1 cellular context compared by ENCODE assay signal in genomic region chr1:26169669-26170471, GRCh38.
TF ChIP-seq lines count a peak whose summit lies in the region.

ZNF593 (plus strand) TSS chr1:26169908; CDS start chr1:26169984, 76 bp downstream.

TF ChIP-seq in HepG2, 621 proteins besides CTCF, POLR2A, EP300 and RAD21 (continued from another document and continues in another):
- TF ChIP-seq, protein P1, sequence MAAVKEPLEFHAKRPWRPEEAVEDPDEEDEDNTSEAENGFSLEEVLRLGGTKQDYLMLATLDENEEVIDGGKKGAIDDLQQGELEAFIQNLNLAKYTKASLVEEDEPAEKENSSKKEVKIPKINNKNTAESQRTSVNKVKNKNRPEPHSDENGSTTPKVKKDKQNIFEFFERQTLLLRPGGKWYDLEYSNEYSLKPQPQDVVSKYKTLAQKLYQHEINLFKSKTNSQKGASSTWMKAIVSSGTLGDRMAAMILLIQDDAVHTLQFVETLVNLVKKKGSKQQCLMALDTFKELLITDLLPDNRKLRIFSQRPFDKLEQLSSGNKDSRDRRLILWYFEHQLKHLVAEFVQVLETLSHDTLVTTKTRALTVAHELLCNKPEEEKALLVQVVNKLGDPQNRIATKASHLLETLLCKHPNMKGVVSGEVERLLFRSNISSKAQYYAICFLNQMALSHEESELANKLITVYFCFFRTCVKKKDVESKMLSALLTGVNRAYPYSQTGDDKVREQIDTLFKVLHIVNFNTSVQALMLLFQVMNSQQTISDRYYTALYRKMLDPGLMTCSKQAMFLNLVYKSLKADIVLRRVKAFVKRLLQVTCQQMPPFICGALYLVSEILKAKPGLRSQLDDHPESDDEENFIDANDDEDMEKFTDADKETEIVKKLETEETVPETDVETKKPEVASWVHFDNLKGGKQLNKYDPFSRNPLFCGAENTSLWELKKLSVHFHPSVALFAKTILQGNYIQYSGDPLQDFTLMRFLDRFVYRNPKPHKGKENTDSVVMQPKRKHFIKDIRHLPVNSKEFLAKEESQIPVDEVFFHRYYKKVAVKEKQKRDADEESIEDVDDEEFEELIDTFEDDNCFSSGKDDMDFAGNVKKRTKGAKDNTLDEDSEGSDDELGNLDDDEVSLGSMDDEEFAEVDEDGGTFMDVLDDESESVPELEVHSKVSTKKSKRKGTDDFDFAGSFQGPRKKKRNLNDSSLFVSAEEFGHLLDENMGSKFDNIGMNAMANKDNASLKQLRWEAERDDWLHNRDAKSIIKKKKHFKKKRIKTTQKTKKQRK (IDR thresholded peaks at IDR 0.05; ENCODE audit: low read length) = no peak
- TF ChIP-seq ZNF275 (CRISPR knock-in tag; IDR thresholded peaks at IDR 0.05; ENCODE audit: borderline replicate concordance) (peak; percentile 99), TOE1 (CRISPR knock-in tag; IDR thresholded peaks at IDR 0.05) (no peak), BHLHE40 (IDR thresholded peaks at IDR 0.05; ENCODE audit: low read length) (peak; percentile 74), SOX13 (IDR thresholded peaks at IDR 0.05) (no peak), SOX13 (CRISPR knock-in tag; conservative IDR thresholded peaks at IDR 0.05 in 1 of 2, IDR thresholded peaks at IDR 0.05 in 1 of 2) (peak in 1 of 2 experiments; percentile 17; a peak in 1 of 4 replicates), TAF15 (IDR thresholded peaks at IDR 0.05; ENCODE audit: low read depth, low read length, poor library complexity, severe bottlenecking) (no peak), PHF21A (CRISPR knock-in tag; IDR thresholded peaks at IDR 0.05) (peak; percentile 57), ZNF841 (CRISPR knock-in tag; IDR thresholded peaks at IDR 0.05; ENCODE audit: borderline replicate concordance) (no peak), FOXC1 (CRISPR knock-in tag; IDR thresholded peaks at IDR 0.05; ENCODE audit: borderline replicate concordance) (peak; percentile 86), SIX4 (CRISPR knock-in tag; IDR thresholded peaks at IDR 0.05) (no peak), SP1 (IDR thresholded peaks at IDR 0.05) (no peak), SP1 (CRISPR knock-in tag; IDR thresholded peaks at IDR 0.05) (peak; percentile 82), ZNF749 (CRISPR knock-in tag; IDR thresholded peaks at IDR 0.05; ENCODE audit: borderline replicate concordance) (no peak; the same call in 1 of the 2 replicates), ZNF558 (CRISPR knock-in tag; IDR thresholded peaks at IDR 0.05; ENCODE audit: borderline replicate concordance) (no peak), TAF1 (CRISPR knock-in tag; IDR thresholded peaks at IDR 0.05) (peak; percentile 83), PAF1 (CRISPR knock-in tag; IDR thresholded peaks at IDR 0.05) (no peak), HES4 (CRISPR knock-in tag; IDR thresholded peaks at IDR 0.05; ENCODE audit: borderline replicate concordance) (peak; percentile 85; the same call in 1 of the 2 replicates), ZFYVE20 (CRISPR knock-in tag; IDR thresholded peaks at IDR 0.05; ENCODE audit: borderline replicate concordance, low read depth) (no peak), SRSF9 (IDR thresholded peaks at IDR 0.05; ENCODE audit: borderline replicate concordance, insufficient read depth, low read depth, low read length, poor library complexity, severe bottlenecking) (no peak), KMT2B (CRISPR knock-in tag; IDR thresholded peaks at IDR 0.05) (peak; percentile 85), HNRNPL (IDR thresholded peaks at IDR 0.05; ENCODE audit: low read depth, low read length) (peak; percentile 88), PTBP1 (IDR thresholded peaks at IDR 0.05; ENCODE audit: low read depth, low read length, poor library complexity, severe bottlenecking) (peak; percentile 84), NFYC (CRISPR knock-in tag; IDR thresholded peaks at IDR 0.05) (peak; percentile 57), EHMT2 (IDR thresholded peaks at IDR 0.05; ENCODE audit: borderline replicate concordance, low read depth, low read length) (no peak), KAT8 (CRISPR knock-in tag; IDR thresholded peaks at IDR 0.05) (peak; percentile 95), ZNF646 (CRISPR knock-in tag; IDR thresholded peaks at IDR 0.05) (no peak), SIX1 (CRISPR knock-in tag; IDR thresholded peaks at IDR 0.05; ENCODE audit: borderline replicate concordance) (no peak), ZNF260 (CRISPR knock-in tag; IDR thresholded peaks at IDR 0.05; ENCODE audit: borderline replicate concordance, low read depth) (no peak), SALL1 (CRISPR knock-in tag; IDR thresholded peaks at IDR 0.05) (peak; percentile 90), IKZF1 (IDR thresholded peaks at IDR 0.05) (no peak), TMF1 (CRISPR knock-in tag; IDR thresholded peaks at IDR 0.05; ENCODE audit: low read depth) (peak; percentile 90), FOSL1 (CRISPR knock-in tag; IDR thresholded peaks at IDR 0.05; ENCODE audit: borderline replicate concordance) (peak; percentile 23; the same call in 1 of the 2 replicates)
- TF ChIP-seq, protein P2, sequence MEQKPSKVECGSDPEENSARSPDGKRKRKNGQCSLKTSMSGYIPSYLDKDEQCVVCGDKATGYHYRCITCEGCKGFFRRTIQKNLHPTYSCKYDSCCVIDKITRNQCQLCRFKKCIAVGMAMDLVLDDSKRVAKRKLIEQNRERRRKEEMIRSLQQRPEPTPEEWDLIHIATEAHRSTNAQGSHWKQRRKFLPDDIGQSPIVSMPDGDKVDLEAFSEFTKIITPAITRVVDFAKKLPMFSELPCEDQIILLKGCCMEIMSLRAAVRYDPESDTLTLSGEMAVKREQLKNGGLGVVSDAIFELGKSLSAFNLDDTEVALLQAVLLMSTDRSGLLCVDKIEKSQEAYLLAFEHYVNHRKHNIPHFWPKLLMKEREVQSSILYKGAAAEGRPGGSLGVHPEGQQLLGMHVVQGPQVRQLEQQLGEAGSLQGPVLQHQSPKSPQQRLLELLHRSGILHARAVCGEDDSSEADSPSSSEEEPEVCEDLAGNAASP (CRISPR knock-in tag; IDR thresholded peaks at IDR 0.05; ENCODE audit: borderline replicate concordance) = peak; percentile 51; the same call in 1 of the 2 replicates
- TF ChIP-seq, protein P3, sequence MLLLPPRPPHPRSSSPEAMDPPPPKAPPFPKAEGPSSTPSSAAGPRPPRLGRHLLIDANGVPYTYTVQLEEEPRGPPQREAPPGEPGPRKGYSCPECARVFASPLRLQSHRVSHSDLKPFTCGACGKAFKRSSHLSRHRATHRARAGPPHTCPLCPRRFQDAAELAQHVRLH (CRISPR knock-in tag; IDR thresholded peaks at IDR 0.05; ENCODE audit: borderline replicate concordance, low read depth) = peak; percentile 93; the same call in 1 of the 2 replicates
- TF ChIP-seq, protein P4, sequence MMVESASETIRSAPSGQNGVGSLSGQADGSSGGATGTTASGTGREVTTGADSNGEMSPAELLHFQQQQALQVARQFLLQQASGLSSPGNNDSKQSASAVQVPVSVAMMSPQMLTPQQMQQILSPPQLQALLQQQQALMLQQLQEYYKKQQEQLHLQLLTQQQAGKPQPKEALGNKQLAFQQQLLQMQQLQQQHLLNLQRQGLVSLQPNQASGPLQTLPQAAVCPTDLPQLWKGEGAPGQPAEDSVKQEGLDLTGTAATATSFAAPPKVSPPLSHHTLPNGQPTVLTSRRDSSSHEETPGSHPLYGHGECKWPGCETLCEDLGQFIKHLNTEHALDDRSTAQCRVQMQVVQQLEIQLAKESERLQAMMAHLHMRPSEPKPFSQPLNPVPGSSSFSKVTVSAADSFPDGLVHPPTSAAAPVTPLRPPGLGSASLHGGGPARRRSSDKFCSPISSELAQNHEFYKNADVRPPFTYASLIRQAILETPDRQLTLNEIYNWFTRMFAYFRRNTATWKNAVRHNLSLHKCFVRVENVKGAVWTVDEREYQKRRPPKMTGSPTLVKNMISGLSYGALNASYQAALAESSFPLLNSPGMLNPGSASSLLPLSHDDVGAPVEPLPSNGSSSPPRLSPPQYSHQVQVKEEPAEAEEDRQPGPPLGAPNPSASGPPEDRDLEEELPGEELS (CRISPR knock-in tag; IDR thresholded peaks at IDR 0.05) = peak; percentile 47
- TF ChIP-seq, protein P5, sequence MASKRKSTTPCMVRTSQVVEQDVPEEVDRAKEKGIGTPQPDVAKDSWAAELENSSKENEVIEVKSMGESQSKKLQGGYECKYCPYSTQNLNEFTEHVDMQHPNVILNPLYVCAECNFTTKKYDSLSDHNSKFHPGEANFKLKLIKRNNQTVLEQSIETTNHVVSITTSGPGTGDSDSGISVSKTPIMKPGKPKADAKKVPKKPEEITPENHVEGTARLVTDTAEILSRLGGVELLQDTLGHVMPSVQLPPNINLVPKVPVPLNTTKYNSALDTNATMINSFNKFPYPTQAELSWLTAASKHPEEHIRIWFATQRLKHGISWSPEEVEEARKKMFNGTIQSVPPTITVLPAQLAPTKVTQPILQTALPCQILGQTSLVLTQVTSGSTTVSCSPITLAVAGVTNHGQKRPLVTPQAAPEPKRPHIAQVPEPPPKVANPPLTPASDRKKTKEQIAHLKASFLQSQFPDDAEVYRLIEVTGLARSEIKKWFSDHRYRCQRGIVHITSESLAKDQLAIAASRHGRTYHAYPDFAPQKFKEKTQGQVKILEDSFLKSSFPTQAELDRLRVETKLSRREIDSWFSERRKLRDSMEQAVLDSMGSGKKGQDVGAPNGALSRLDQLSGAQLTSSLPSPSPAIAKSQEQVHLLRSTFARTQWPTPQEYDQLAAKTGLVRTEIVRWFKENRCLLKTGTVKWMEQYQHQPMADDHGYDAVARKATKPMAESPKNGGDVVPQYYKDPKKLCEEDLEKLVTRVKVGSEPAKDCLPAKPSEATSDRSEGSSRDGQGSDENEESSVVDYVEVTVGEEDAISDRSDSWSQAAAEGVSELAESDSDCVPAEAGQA (IDR thresholded peaks at IDR 0.05; ENCODE audit: low read depth) = peak; percentile 97
- TF ChIP-seq, protein P5 (CRISPR knock-in tag; IDR thresholded peaks at IDR 0.05; ENCODE audit: borderline replicate concordance) = peak; percentile 79; the same call in 1 of the 2 replicates
- TF ChIP-seq, protein P6, sequence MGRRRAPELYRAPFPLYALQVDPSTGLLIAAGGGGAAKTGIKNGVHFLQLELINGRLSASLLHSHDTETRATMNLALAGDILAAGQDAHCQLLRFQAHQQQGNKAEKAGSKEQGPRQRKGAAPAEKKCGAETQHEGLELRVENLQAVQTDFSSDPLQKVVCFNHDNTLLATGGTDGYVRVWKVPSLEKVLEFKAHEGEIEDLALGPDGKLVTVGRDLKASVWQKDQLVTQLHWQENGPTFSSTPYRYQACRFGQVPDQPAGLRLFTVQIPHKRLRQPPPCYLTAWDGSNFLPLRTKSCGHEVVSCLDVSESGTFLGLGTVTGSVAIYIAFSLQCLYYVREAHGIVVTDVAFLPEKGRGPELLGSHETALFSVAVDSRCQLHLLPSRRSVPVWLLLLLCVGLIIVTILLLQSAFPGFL (CRISPR knock-in tag; IDR thresholded peaks at IDR 0.05) = 0 out of 2 replicates have a peak, but pooled peaks have one; percentile 8
